Comparison of ENCODE assay signal across 8 cellular contexts in the genomic region with DNA sequence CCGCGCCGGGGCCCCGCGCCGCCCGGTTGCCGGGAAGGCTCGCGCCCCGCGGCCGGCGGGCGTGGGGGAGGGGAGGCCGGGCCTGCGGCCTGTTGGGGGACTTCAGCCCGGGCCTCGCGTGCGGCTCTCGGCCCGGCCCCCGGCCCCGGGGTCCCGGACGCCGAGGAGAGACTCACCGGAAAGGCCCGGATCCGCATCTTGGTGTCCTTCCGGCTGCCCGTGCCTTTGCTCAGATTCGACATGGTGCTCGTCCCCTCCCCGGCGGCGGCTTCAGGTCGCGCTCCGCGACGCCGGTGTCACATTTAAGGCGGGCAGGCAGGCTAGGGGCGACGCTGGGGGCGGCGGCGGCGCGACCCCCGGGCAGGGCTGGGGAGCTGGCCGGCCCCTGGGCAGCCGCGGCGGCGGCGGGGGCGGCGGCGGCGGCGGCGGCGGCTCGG. TPM values are rescaled to one million over a fixed set of nuclear protein-coding genes. Genes with fewer than 3 reads are reported as not detected.
A peak's percentile ranks its signal among the peaks of the same experiment; 100 is the strongest.
DNase-seq lines count a peak whose midpoint lies in the region; ATAC-seq and TF ChIP-seq lines count a peak whose summit lies in the region.

No MANE protein-coding gene starts in this region.

- H3K27me3 Mint-ChIP-seq in nephron progenitor cell (ENCODE audit: low read depth, poor library complexity): no peaks in the 10 kb centered on the region

- TF ChIP-seq CTCF in esophagus muscularis mucosa (IDR thresholded peaks at IDR 0.05) (no peak), nephron progenitor cell (IDR thresholded peaks at IDR 0.05) (no peak), thoracic aorta (IDR thresholded peaks at IDR 0.05) (no peak)

- H3K4me1 ChIP-seq in esophagus muscularis mucosa: peaks cover 27 to 52% (median 50%) of the 10 kb centered on the region in 4 donors
- H3K4me1 ChIP-seq in thoracic aorta (ENCODE audit: control insufficient read depth in 1 of 2, low read depth in 2 of 2): peaks cover 24 to 38% of the 10 kb centered on the region in 2 donors

- WGBS in esophagus muscularis mucosa: no CpG with 5 or more reads among the region's 67 CpGs

- intact Hi-C loops in esophagus muscularis mucosa (cut with DNase I): loop anchor here (10.0 kb wide), 1 partner anchor 60 kb away; no protein-coding TSS in a partner anchor

- peaks cover 30% of the 10 kb centered on the region for H3K4me1 Mint-ChIP-seq in nephron progenitor cell

- H3K4me3 Mint-ChIP-seq in nephron progenitor cell: peak overlapping the region; percentile 84

- peak; percentile 54 for DNase-seq in NCI-H82 (lab: John Stamatoyannopoulos, UW)
- no peak for DNase-seq in NCI-H82 treated with DMSO at 0.1 percent for 48 hours (lab: John Stamatoyannopoulos, UW; ENCODE audit: unreplicated experiment)
- peak; percentile 29 for DNase-seq in NCI-H226
- peak; percentile 45 for DNase-seq in activated T-cell treated with anti-CD3 and anti-CD28 coated beads for 48 hours (ENCODE audit: low read depth)
- no peak for DNase-seq in esophagus muscularis mucosa (ENCODE audit: extremely low spot score)
- DNase-seq in nephron progenitor cell: no peak
- no peak for DNase-seq in thoracic aorta (ENCODE audit: low spot score)

- no peaks in the 10 kb centered on the region for H3K27me3 ChIP-seq in esophagus muscularis mucosa
- no peaks in the 10 kb centered on the region for H3K27me3 ChIP-seq in thoracic aorta (replicated peaks; ENCODE audit: insufficient read depth)

- H3K36me3 ChIP-seq in esophagus muscularis mucosa (no peaks in the 10 kb centered on the region), thoracic aorta (no peaks in the 10 kb centered on the region)

- no peaks in the 10 kb centered on the region for H3K9me3 ChIP-seq in esophagus muscularis mucosa
- H3K9me3 ChIP-seq in thoracic aorta: no peaks in the 10 kb centered on the region

- H3K4me3 ChIP-seq in esophagus muscularis mucosa: peak overlapping the region; percentile 78 to 91 (median 79)
- peak overlapping the region; percentile 74 for H3K4me3 ChIP-seq in thoracic aorta

- H3K27ac Mint-ChIP-seq in nephron progenitor cell: peak overlapping the region; percentile 96

- TF ChIP-seq EP300 in esophagus muscularis mucosa (IDR thresholded peaks at IDR 0.05): no peak

- no peak for TF ChIP-seq POLR2A in esophagus muscularis mucosa (IDR thresholded peaks at IDR 0.05; ENCODE audit: low read depth)

- ATAC-seq in HG02678 (IDR thresholded peaks at IDR 0.05; ENCODE audit: unreplicated experiment) (peak; percentile 29), thoracic aorta (ENCODE audit: insufficient number of reproducible peaks, low FRiP score, low read depth) (peak; percentile 34)

- peaks cover 8% of the 10 kb centered on the region for H3K9me3 Mint-ChIP-seq in nephron progenitor cell

- H3K27ac ChIP-seq in esophagus muscularis mucosa (replicated peaks in 1 of 4): peak overlapping the region; percentile 90 to 94 (median 91)
- H3K27ac ChIP-seq in thoracic aorta: peak overlapping the region; percentile 77 to 87

- H3K36me3 Mint-ChIP-seq in nephron progenitor cell (ENCODE audit: low read depth): peaks cover 38% of the 10 kb centered on the region

RNA-seq across cellular contexts. Expression of gene CUL3, which starts 0.4 kb away (rescaled TPM):
- 10 to 100 TPM; 50.9 to 66.4 (median 59.7) TPM for total RNA-seq in esophagus muscularis mucosa
- total RNA-seq in thoracic aorta: 10 to 100 TPM; 47.4 to 74.1 TPM

Comparison
In these comparisons a context has a peak if more than half of its experiments do, and no peak if none do; other contexts are left out.
1. DNase-seq: peak in NCI-H82 (single experiment), NCI-H226 (single experiment) and activated T-cell treated with anti-CD3 and anti-CD28 coated beads for 48 hours (single experiment); none in NCI-H82 treated with DMSO at 0.1 percent for 48 hours (single experiment), esophagus muscularis mucosa (single experiment), nephron progenitor cell (single experiment) and thoracic aorta (single experiment).